In genomic region chr6:53066874-53067273, GRCh38 we compare ENCODE assay signal across 8 cellular contexts. TPM values are rescaled to one million over a fixed set of nuclear protein-coding genes. Genes with fewer than 3 reads are reported as not detected.
A peak's percentile ranks its signal among the peaks of the same experiment; 100 is the strongest.
DNase-seq lines count a peak whose midpoint lies in the region; ATAC-seq and TF ChIP-seq lines count a peak whose summit lies in the region.

No MANE protein-coding gene starts in this region.

- peak overlapping the region; percentile 95 for H3K4me3 Mint-ChIP-seq in MCF 10A (ENCODE audit: unreplicated experiment)
- H3K4me3 Mint-ChIP-seq in activated CD8-positive, alpha-beta T cell treated with anti-CD3 and anti-CD28 coated beads, Interleukin-2, amount 10 ng/mL, durations not matched to agents 7 days and 5 days: peak overlapping the region; percentile 97
- H3K4me3 Mint-ChIP-seq in immature natural killer cell: peak overlapping the region; percentile 95 to 100 (median 99)

- H3K9me3 ChIP-seq in breast epithelium: no peaks in the 10 kb centered on the region
- no peaks in the 10 kb centered on the region for H3K9me3 ChIP-seq in thoracic aorta

- TF ChIP-seq POLR2A in breast epithelium (IDR thresholded peaks at IDR 0.05): no peak

- H3K27ac ChIP-seq in breast epithelium (peak overlapping the region in 1 of 2 donors; percentile 4), thoracic aorta (no peak overlapping the region)

- H3K36me3 ChIP-seq in breast epithelium (no peaks in the 10 kb centered on the region), thoracic aorta (no peaks in the 10 kb centered on the region)

- TF ChIP-seq CTCF in MCF 10A (IDR thresholded peaks at IDR 0.05; ENCODE audit: unreplicated experiment) (no peak), breast epithelium (IDR thresholded peaks at IDR 0.05) (no peak), thoracic aorta (IDR thresholded peaks at IDR 0.05) (no peak)

- H3K27me3 Mint-ChIP-seq in MCF 10A (ENCODE audit: insufficient read depth, unreplicated experiment) (no peaks in the 10 kb centered on the region), immature natural killer cell (ENCODE audit: low read depth in 3 of 3) (peaks cover 0 to 6% (median 4%) of the 10 kb centered on the region in 3 donors)
- H3K27me3 Mint-ChIP-seq in activated CD8-positive, alpha-beta T cell treated with anti-CD3 and anti-CD28 coated beads, Interleukin-2, amount 10 ng/mL, durations not matched to agents 7 days and 5 days (ENCODE audit: low read depth): no peaks in the 10 kb centered on the region

- peak overlapping the region in 1 of 3 donors; percentile 100 for H3K4me3 ChIP-seq in breast epithelium
- peak overlapping the region; percentile 77 for H3K4me3 ChIP-seq in thoracic aorta

- H3K27me3 ChIP-seq in breast epithelium: no peaks in the 10 kb centered on the region
- H3K27me3 ChIP-seq in thoracic aorta (replicated peaks; ENCODE audit: insufficient read depth): no peaks in the 10 kb centered on the region

- H3K36me3 Mint-ChIP-seq in MCF 10A (ENCODE audit: insufficient read depth, unreplicated experiment) (peaks cover 17% of the 10 kb centered on the region), immature natural killer cell (peaks cover 0 to 4% (median 0%) of the 10 kb centered on the region in 3 donors)
- peaks cover 8% of the 10 kb centered on the region for H3K36me3 Mint-ChIP-seq in activated CD8-positive, alpha-beta T cell treated with anti-CD3 and anti-CD28 coated beads, Interleukin-2, amount 10 ng/mL, durations not matched to agents 7 days and 5 days (ENCODE audit: low read depth)

- ATAC-seq in activated CD8-positive, alpha-beta T cell treated with anti-CD3 and anti-CD28 coated beads, Interleukin-2, amount 10 ng/mL, durations not matched to agents 7 days and 5 days: no peak
- ATAC-seq in thoracic aorta (ENCODE audit: insufficient number of reproducible peaks, low FRiP score, low read depth): no peak
- ATAC-seq in GM18502 (IDR thresholded peaks at IDR 0.05; ENCODE audit: poor library complexity, unreplicated experiment): no peak

- no TSS peak for BruUV-seq in MCF 10A (replicated peaks; lab: Mats Ljungman, UMichigan)

- H3K4me1 Mint-ChIP-seq in MCF 10A (ENCODE audit: insufficient read depth, unreplicated experiment) (peaks cover 11% of the 10 kb centered on the region), immature natural killer cell (peaks cover 35 to 55% of the 10 kb centered on the region in 2 donors)
- peaks cover 43% of the 10 kb centered on the region for H3K4me1 Mint-ChIP-seq in activated CD8-positive, alpha-beta T cell treated with anti-CD3 and anti-CD28 coated beads, Interleukin-2, amount 10 ng/mL, durations not matched to agents 7 days and 5 days (ENCODE audit: low read depth)

- intact Hi-C loops in MCF 10A (cut with micrococcal nuclease) (loop anchor here (1.0 kb wide), 1 partner anchor 417 kb away; no protein-coding TSS in a partner anchor), breast epithelium (cut with DNase I; ENCODE audit: low total_unique reads) (no loop called here)

- H3K9me3 Mint-ChIP-seq in MCF 10A (ENCODE audit: unreplicated experiment) (no peaks in the 10 kb centered on the region), immature natural killer cell (no peaks in the 10 kb centered on the region)
- H3K9me3 Mint-ChIP-seq in activated CD8-positive, alpha-beta T cell treated with anti-CD3 and anti-CD28 coated beads, Interleukin-2, amount 10 ng/mL, durations not matched to agents 7 days and 5 days (ENCODE audit: insufficient read depth): no peaks in the 10 kb centered on the region

- H3K27ac Mint-ChIP-seq in MCF 10A (ENCODE audit: low read depth, unreplicated experiment) (no peak overlapping the region), immature natural killer cell (peak overlapping the region in 5 of 6 donors; percentile 47 to 81 (median 59))
- H3K27ac Mint-ChIP-seq in activated CD8-positive, alpha-beta T cell treated with anti-CD3 and anti-CD28 coated beads, Interleukin-2, amount 10 ng/mL, durations not matched to agents 7 days and 5 days: no peak overlapping the region

- CTCF ChIA-PET in MCF 10A (lab: Yijun Ruan, JAX): interaction anchor here (0.8 to 2.9 kb wide), 10 partner anchors 12 to 418 kb away, joined by 3 to 17 read pairs (median 4); no protein-coding TSS in a partner anchor
- CTCF ChIA-PET in activated CD8-positive, alpha-beta T cell treated with anti-CD3 and anti-CD28 coated beads, Interleukin-2, amount 10 ng/mL, durations not matched to agents 7 days and 5 days (lab: Charles Lee): interaction anchor here (1.0 to 1.4 kb wide), 3 partner anchors 72 to 415 kb away, joined by 3 to 4 read pairs (median 3); partner anchors contain the start of gene GSTA4

- DNase-seq in MCF 10A (ENCODE audit: unreplicated experiment) (no peak), breast epithelium (ENCODE audit: low spot score in 2 of 2) (no peak), immature natural killer cell (no peak), thoracic aorta (ENCODE audit: low spot score) (no peak), NOMO-1 treated with DMSO at 0.1 percent for 48 hours (lab: John Stamatoyannopoulos, UW; ENCODE audit: unreplicated experiment) (no peak)
- no peak for DNase-seq in activated CD8-positive, alpha-beta T cell treated with anti-CD3 and anti-CD28 coated beads, Interleukin-2, amount 10 ng/mL, durations not matched to agents 7 days and 5 days
- DNase-seq in activated CD4-positive, CD25-positive, alpha-beta regulatory T cell treated with anti-CD3 and anti-CD28 coated beads, Interleukin-2, amount 50 U/mL, for 72 hours: no peak

- POLR2A ChIA-PET in MCF 10A (lab: Yijun Ruan, JAX): interaction anchor here (0.6 to 2.3 kb wide), 9 partner anchors 8 to 645 kb away, joined by 3 to 29 read pairs (median 4); partner anchors contain the start of gene GSTA4
- POLR2A ChIA-PET in activated CD8-positive, alpha-beta T cell treated with anti-CD3 and anti-CD28 coated beads, Interleukin-2, amount 10 ng/mL, durations not matched to agents 7 days and 5 days (lab: Charles Lee): interaction anchor here (2.0 kb wide), 1 partner anchor 72 kb away, joined by 8 read pairs; the partner anchor contains the start of gene GSTA4

- H3K4me1 ChIP-seq in breast epithelium: peaks cover 0 to 7% of the 10 kb centered on the region in 2 donors
- peaks cover 7 to 38% of the 10 kb centered on the region in 2 donors for H3K4me1 ChIP-seq in thoracic aorta (ENCODE audit: control insufficient read depth in 1 of 2, low read depth in 2 of 2)

RNA-seq across cellular contexts. Expression of gene FBXO9, which starts 1.7 kb away (rescaled TPM):
- total RNA-seq in MCF 10A (2022) (54.4 and 63.6 TPM in 2 replicates), breast epithelium (10 to 100 TPM; 58.9 to 88.5 (median 68.5) TPM), thoracic aorta (10 to 100 TPM; 30.1 to 78.2 TPM)
- 10 to 100 TPM; 54.8 to 56.8 TPM for total RNA-seq in activated CD8-positive, alpha-beta T cell treated with anti-CD3 and anti-CD28 coated beads, Interleukin-2, amount 10 ng/mL, durations not matched to agents 7 days and 5 days
- polyA plus RNA-seq in immature natural killer cell: 10 to 100 TPM; 43.0 to 86.0 (median 59.6) TPM

RNA-seq across cellular contexts. Expression of gene CILK1, which starts 5.2 kb away (rescaled TPM):
- total RNA-seq in MCF 10A (2022) (4.4 and 5.3 TPM in 2 replicates), breast epithelium (10 to 100 TPM; 15.1 to 27.7 (median 16.6) TPM), thoracic aorta (10 to 100 TPM; 14.2 to 18.6 TPM)
- total RNA-seq in activated CD8-positive, alpha-beta T cell treated with anti-CD3 and anti-CD28 coated beads, Interleukin-2, amount 10 ng/mL, durations not matched to agents 7 days and 5 days: 1 to 10 TPM; 4.1 TPM
- polyA plus RNA-seq in immature natural killer cell: 1 to 10 TPM; 3.2 to 8.4 (median 4.3) TPM

Comparison
In these comparisons a context has a peak if more than half of its experiments do, and no peak if none do; other contexts are left out.
1. H3K27ac Mint-ChIP-seq: peak in immature natural killer cell (5 of 6); none in MCF 10A (single experiment) and activated CD8-positive, alpha-beta T cell treated with anti-CD3 and anti-CD28 coated beads, Interleukin-2, amount 10 ng/mL, durations not matched to agents 7 days and 5 days (single experiment).
2. Peak in every context shown above with its lines, with median percentiles within 50 percentile points of each other: H3K4me3 Mint-ChIP-seq.